Comparison of ENCODE assay signal across 17 cellular contexts in genomic region chr10:133401500-133401899, GRCh38. TPM values are rescaled to one million over a fixed set of nuclear protein-coding genes. Genes with fewer than 3 reads are reported as not detected.
A peak's percentile ranks its signal among the peaks of the same experiment; 100 is the strongest.
DNase-seq lines count a peak whose midpoint lies in the region; ATAC-seq, FAIRE-seq and TF ChIP-seq lines count a peak whose summit lies in the region.
"Had no signal": no experiment of that assay in that cellular context is flagged by ENCODE, and none has a peak within 500 bp of the region (broad histone marks: within the 10 kb centered on the region; RNA-seq: fewer than 3 reads in every experiment).

No MANE protein-coding gene starts in this region.

- no peak for ATAC-seq in activated CD4-positive, alpha-beta T cell treated with anti-CD3 and anti-CD28 coated beads for 36 hours
- ATAC-seq: A549 had no signal

- H3K4me1 ChIP-seq in small intestine (ENCODE audit: control insufficient read depth in 2 of 2, insufficient read depth in 1 of 2, low read depth in 1 of 2, low read length in 1 of 2): peaks cover 3 to 7% of the 10 kb centered on the region in 2 donors
- no peaks in the 10 kb centered on the region for H3K4me1 ChIP-seq in tibial artery
- H3K4me1 ChIP-seq: A549 had no signal

- peak overlapping the region; percentile 56 for H3K27ac Mint-ChIP-seq in activated CD4-positive, alpha-beta T cell treated with anti-CD3 and anti-CD28 coated beads for 36 hours
- no peak overlapping the region; the same call in 1 of the 2 replicates for H3K27ac Mint-ChIP-seq in HFFc6
- H3K27ac Mint-ChIP-seq in activated T-helper 1 cell treated with anti-CD3 and anti-CD28 coated beads, Interleukin-12 subunit alpha, Interleukin-12 subunit beta, Interleukin-2, Interleukin-4 antibody, amounts not matched to agents 30 ng/mL and 10 ng/mL and 1 ng/mL, durations not matched to agents 14 hours and 24 hours and 36 hours: peak overlapping the region; percentile 70

- H3K27ac ChIP-seq in small intestine (ENCODE audit: low read depth in 1 of 2, low read length in 1 of 2): peak overlapping the region; percentile 12 to 94
- no peak overlapping the region for H3K27ac ChIP-seq in tibial artery
- H3K27ac ChIP-seq: A549, dorsolateral prefrontal cortex had no signal

- H3K9me3 Mint-ChIP-seq in activated CD4-positive, alpha-beta T cell treated with anti-CD3 and anti-CD28 coated beads for 36 hours (ENCODE audit: low read depth): no peaks in the 10 kb centered on the region
- H3K9me3 Mint-ChIP-seq in HFFc6: no peaks in the 10 kb centered on the region
- H3K9me3 Mint-ChIP-seq in activated T-helper 1 cell treated with anti-CD3 and anti-CD28 coated beads, Interleukin-12 subunit alpha, Interleukin-12 subunit beta, Interleukin-2, Interleukin-4 antibody, amounts not matched to agents 30 ng/mL and 10 ng/mL and 1 ng/mL, durations not matched to agents 14 hours and 24 hours and 36 hours: no peaks in the 10 kb centered on the region

- 84 to 93% (median 91%) methylated on average over 8 to 12 of the region's 12 CpGs for WGBS in small intestine, 3 donors

- H3K27me3 Mint-ChIP-seq in activated CD4-positive, alpha-beta T cell treated with anti-CD3 and anti-CD28 coated beads for 36 hours: no peaks in the 10 kb centered on the region
- no peaks in the 10 kb centered on the region for H3K27me3 Mint-ChIP-seq in HFFc6 (ENCODE audit: insufficient read depth)
- no peaks in the 10 kb centered on the region for H3K27me3 Mint-ChIP-seq in activated T-helper 1 cell treated with anti-CD3 and anti-CD28 coated beads, Interleukin-12 subunit alpha, Interleukin-12 subunit beta, Interleukin-2, Interleukin-4 antibody, amounts not matched to agents 30 ng/mL and 10 ng/mL and 1 ng/mL, durations not matched to agents 14 hours and 24 hours and 36 hours (ENCODE audit: insufficient read depth)

- DNase-seq in activated CD4-positive, alpha-beta T cell treated with anti-CD3 and anti-CD28 coated beads for 36 hours: no peak
- DNase-seq in activated CD4-positive, alpha-beta T cell treated with anti-CD3 and anti-CD28 coated beads, Interleukin-2, amount 50 U/mL, for 1 hour: no peak
- DNase-seq in HFFc6: no peak
- DNase-seq in activated T-helper 1 cell treated with anti-CD3 and anti-CD28 coated beads, Interleukin-12 subunit alpha, Interleukin-12 subunit beta, Interleukin-2, Interleukin-4 antibody, amounts not matched to agents 30 ng/mL and 10 ng/mL and 1 ng/mL, durations not matched to agents 14 hours and 24 hours and 36 hours (ENCODE audit: low spot score): no peak
- DNase-seq in small intestine: no peak
- DNase-seq in tibial artery: no peak
- DNase-seq in GM13977 (ENCODE audit: low spot score): no peak
- no peak for DNase-seq in MG63
- DNase-seq: foreskin melanocyte, left colon, NCI-H446, nucleus accumbens had no signal

- POLR2A ChIA-PET in activated CD4-positive, alpha-beta T cell treated with anti-CD3 and anti-CD28 coated beads for 36 hours (lab: Charles Lee): no interaction called here

- H3K9me3 ChIP-seq in small intestine (ENCODE audit: control insufficient read depth, low read depth) (no peaks in the 10 kb centered on the region), tibial artery (no peaks in the 10 kb centered on the region), MG63 (no peaks in the 10 kb centered on the region)
- H3K9me3 ChIP-seq: A549 had no signal

- H3K36me3 ChIP-seq in small intestine (ENCODE audit: control insufficient read depth in 2 of 2, insufficient read depth in 2 of 2, low read length in 2 of 2): peaks cover 0 to 10% of the 10 kb centered on the region in 2 donors
- peaks cover 42 to 91% (median 61%) of the 10 kb centered on the region in 3 donors for H3K36me3 ChIP-seq in tibial artery
- H3K36me3 ChIP-seq in MG63: peaks cover 62% of the 10 kb centered on the region

- intact Hi-C loops in activated CD4-positive, alpha-beta T cell treated with anti-CD3 and anti-CD28 coated beads for 36 hours (cut with DNase I, micrococcal nuclease): no loop called here
- intact Hi-C loops in activated T-helper 1 cell treated with anti-CD3 and anti-CD28 coated beads, Interleukin-12 subunit alpha, Interleukin-12 subunit beta, Interleukin-2, Interleukin-4 antibody, amounts not matched to agents 30 ng/mL and 10 ng/mL and 1 ng/mL, durations not matched to agents 14 hours and 24 hours and 36 hours (cut with micrococcal nuclease): no loop called here
- intact Hi-C loops in tibial artery (cut with DNase I; ENCODE audit: low total_unique reads): no loop called here

- H3K4me3 ChIP-seq in small intestine (ENCODE audit: low read depth in 1 of 2, low read length in 2 of 2) (no peak overlapping the region), tibial artery (no peak overlapping the region), MG63 (no peak overlapping the region)
- H3K4me3 ChIP-seq: A549, dorsolateral prefrontal cortex had no signal

- peaks cover 57% of the 10 kb centered on the region for H3K36me3 Mint-ChIP-seq in activated CD4-positive, alpha-beta T cell treated with anti-CD3 and anti-CD28 coated beads for 36 hours (ENCODE audit: low read depth)
- peaks cover 39% of the 10 kb centered on the region for H3K36me3 Mint-ChIP-seq in HFFc6 (ENCODE audit: low read depth)
- H3K36me3 Mint-ChIP-seq in activated T-helper 1 cell treated with anti-CD3 and anti-CD28 coated beads, Interleukin-12 subunit alpha, Interleukin-12 subunit beta, Interleukin-2, Interleukin-4 antibody, amounts not matched to agents 30 ng/mL and 10 ng/mL and 1 ng/mL, durations not matched to agents 14 hours and 24 hours and 36 hours (ENCODE audit: low read depth): peaks cover 57% of the 10 kb centered on the region

- H3K27me3 ChIP-seq in small intestine (ENCODE audit: control insufficient read depth in 2 of 2, insufficient read depth in 2 of 2, low read length in 2 of 2) (no peaks in the 10 kb centered on the region), tibial artery (no peaks in the 10 kb centered on the region), MG63 (no peaks in the 10 kb centered on the region)
- H3K27me3 ChIP-seq: dorsolateral prefrontal cortex had no signal

- CTCF ChIA-PET in activated CD4-positive, alpha-beta T cell treated with anti-CD3 and anti-CD28 coated beads for 36 hours (lab: Charles Lee): no interaction called here

- no peak for FAIRE-seq in small intestine (lab: Jason Lieb, UNC)
- FAIRE-seq: A549, H54 had no signal

- peaks cover 48% of the 10 kb centered on the region for H3K4me1 Mint-ChIP-seq in activated CD4-positive, alpha-beta T cell treated with anti-CD3 and anti-CD28 coated beads for 36 hours
- peaks cover 31% of the 10 kb centered on the region for H3K4me1 Mint-ChIP-seq in HFFc6 (ENCODE audit: low read depth)
- peaks cover 43% of the 10 kb centered on the region for H3K4me1 Mint-ChIP-seq in activated T-helper 1 cell treated with anti-CD3 and anti-CD28 coated beads, Interleukin-12 subunit alpha, Interleukin-12 subunit beta, Interleukin-2, Interleukin-4 antibody, amounts not matched to agents 30 ng/mL and 10 ng/mL and 1 ng/mL, durations not matched to agents 14 hours and 24 hours and 36 hours (ENCODE audit: low read depth)

- 0 out of 2 replicates have a peak, but pooled peaks have one; percentile 8 for TF ChIP-seq CTCF in HFFc6 (IDR thresholded peaks at IDR 0.05)
- TF ChIP-seq CTCF in tibial artery (IDR thresholded peaks at IDR 0.05): no peak
- no peak for TF ChIP-seq CTCF in GM13977 (IDR thresholded peaks at IDR 0.05; ENCODE audit: extremely low read depth, insufficient read depth, missing control alignments)

- no peak overlapping the region for H3K4me3 Mint-ChIP-seq in activated CD4-positive, alpha-beta T cell treated with anti-CD3 and anti-CD28 coated beads for 36 hours
- H3K4me3 Mint-ChIP-seq in HFFc6: no peak overlapping the region
- no peak overlapping the region for H3K4me3 Mint-ChIP-seq in activated T-helper 1 cell treated with anti-CD3 and anti-CD28 coated beads, Interleukin-12 subunit alpha, Interleukin-12 subunit beta, Interleukin-2, Interleukin-4 antibody, amounts not matched to agents 30 ng/mL and 10 ng/mL and 1 ng/mL, durations not matched to agents 14 hours and 24 hours and 36 hours

- in situ Hi-C loops in GM13977 (cut with MboI; ENCODE audit: low pct_unique_long_range_greater_than_20kb, low sequenced_read_pairs, unreplicated experiment): no loop called here

RNA-seq across cellular contexts. Expression of gene MTG1, which starts 7.5 kb away (rescaled TPM):
- total RNA-seq in activated CD4-positive, alpha-beta T cell treated with anti-CD3 and anti-CD28 coated beads for 36 hours: 10 to 100 TPM; 46.9 to 52.1 TPM
- total RNA-seq in HFFc6 (2021; fragmentation: NEBNext Ultra II Directional; extraction: Animal tissue kit (Norgen Biotek cat#: 25700)): 10 to 100 TPM; 23.7 to 33.0 (median 26.6) TPM
- total RNA-seq in activated T-helper 1 cell treated with anti-CD3 and anti-CD28 coated beads, Interleukin-12 subunit alpha, Interleukin-12 subunit beta, Interleukin-2, Interleukin-4 antibody, amounts not matched to agents 30 ng/mL and 10 ng/mL and 1 ng/mL, durations not matched to agents 14 hours and 24 hours and 36 hours: 64.9 and 67.9 TPM in 2 replicates
- 100 to 1,000 TPM in 2 of 3 donors, 10 to 100 TPM in 1; 72.6 to 124 (median 109) TPM for polyA plus RNA-seq in small intestine
- total RNA-seq in MG63 (2014; rRNA removed; shearing (Covaris generic); ENCODE audit: low replicate concordance): 33.6 and 39.4 TPM in 2 replicates

RNA-seq across cellular contexts. Expression of gene PAOX, which starts 22.4 kb away (rescaled TPM):
- total RNA-seq in activated CD4-positive, alpha-beta T cell treated with anti-CD3 and anti-CD28 coated beads for 36 hours: 1 to 10 TPM; 3.0 to 6.2 TPM
- total RNA-seq in HFFc6 (2021; fragmentation: NEBNext Ultra II Directional; extraction: Animal tissue kit (Norgen Biotek cat#: 25700)): 1 to 10 TPM; 2.4 to 4.9 (median 3.6) TPM
- 6.6 and 7.5 TPM in 2 replicates for total RNA-seq in activated T-helper 1 cell treated with anti-CD3 and anti-CD28 coated beads, Interleukin-12 subunit alpha, Interleukin-12 subunit beta, Interleukin-2, Interleukin-4 antibody, amounts not matched to agents 30 ng/mL and 10 ng/mL and 1 ng/mL, durations not matched to agents 14 hours and 24 hours and 36 hours
- 10 to 100 TPM in 2 of 3 donors, 1 to 10 TPM in 1; 7.9 to 40.8 (median 12.3) TPM for polyA plus RNA-seq in small intestine
- 0.54 and 0.66 TPM in 2 replicates for total RNA-seq in MG63 (2014; rRNA removed; shearing (Covaris generic); ENCODE audit: low replicate concordance)

RNA-seq across cellular contexts. Expression of gene SPRN, which starts 22.9 kb away (rescaled TPM):
- total RNA-seq in activated CD4-positive, alpha-beta T cell treated with anti-CD3 and anti-CD28 coated beads for 36 hours: not detected
- 1 to 10 TPM in 2 of 6 experiments, under 1 TPM in 4; 0.31 to 2.9 (median 0.40) TPM for total RNA-seq in HFFc6 (2021; fragmentation: NEBNext Ultra II Directional; extraction: Animal tissue kit (Norgen Biotek cat#: 25700))
- not detected in 2 replicates for total RNA-seq in activated T-helper 1 cell treated with anti-CD3 and anti-CD28 coated beads, Interleukin-12 subunit alpha, Interleukin-12 subunit beta, Interleukin-2, Interleukin-4 antibody, amounts not matched to agents 30 ng/mL and 10 ng/mL and 1 ng/mL, durations not matched to agents 14 hours and 24 hours and 36 hours
- polyA plus RNA-seq in small intestine: 1 to 10 TPM in 1 of 3 donors, under 1 TPM in 2; 0.81 to 1.1 (median 0.89) TPM
- total RNA-seq in MG63 (2014; rRNA removed; shearing (Covaris generic); ENCODE audit: low replicate concordance): not detected in 2 replicates
- total RNA-seq: Daoy, left colon, M059J had no signal

RNA-seq across cellular contexts. Expression of gene ECHS1, which starts 28.3 kb away (rescaled TPM):
- 10 to 100 TPM; 42.0 to 56.7 TPM for total RNA-seq in activated CD4-positive, alpha-beta T cell treated with anti-CD3 and anti-CD28 coated beads for 36 hours
- 100 to 1,000 TPM; 105 to 137 (median 114) TPM for total RNA-seq in HFFc6 (2021; fragmentation: NEBNext Ultra II Directional; extraction: Animal tissue kit (Norgen Biotek cat#: 25700))
- total RNA-seq in activated T-helper 1 cell treated with anti-CD3 and anti-CD28 coated beads, Interleukin-12 subunit alpha, Interleukin-12 subunit beta, Interleukin-2, Interleukin-4 antibody, amounts not matched to agents 30 ng/mL and 10 ng/mL and 1 ng/mL, durations not matched to agents 14 hours and 24 hours and 36 hours: 69.3 and 69.6 TPM in 2 replicates
- 100 to 1,000 TPM; 190 to 371 (median 260) TPM for polyA plus RNA-seq in small intestine
- 73.8 and 120 TPM in 2 replicates for total RNA-seq in MG63 (2014; rRNA removed; shearing (Covaris generic); ENCODE audit: low replicate concordance)

RNA-seq across cellular contexts. Expression of gene FUOM, which starts 43.7 kb away (rescaled TPM):
- total RNA-seq in activated CD4-positive, alpha-beta T cell treated with anti-CD3 and anti-CD28 coated beads for 36 hours: 10 to 100 TPM; 28.3 to 37.0 TPM
- 1 to 10 TPM in 5 of 6 experiments, under 1 TPM in 1; 0.55 to 8.9 (median 7.8) TPM for total RNA-seq in HFFc6 (2021; fragmentation: NEBNext Ultra II Directional; extraction: Animal tissue kit (Norgen Biotek cat#: 25700))
- total RNA-seq in activated T-helper 1 cell treated with anti-CD3 and anti-CD28 coated beads, Interleukin-12 subunit alpha, Interleukin-12 subunit beta, Interleukin-2, Interleukin-4 antibody, amounts not matched to agents 30 ng/mL and 10 ng/mL and 1 ng/mL, durations not matched to agents 14 hours and 24 hours and 36 hours: 45.4 and 51.8 TPM in 2 replicates
- 100 to 1,000 TPM in 2 of 3 donors, 10 to 100 TPM in 1; 89.8 to 320 (median 240) TPM for polyA plus RNA-seq in small intestine
- total RNA-seq in MG63 (2014; rRNA removed; shearing (Covaris generic); ENCODE audit: low replicate concordance): 10.8 and 50.8 TPM in 2 replicates

Comparison
In these comparisons a context has a peak if more than half of its experiments do, and no peak if none do; other contexts are left out.
1. H3K27ac ChIP-seq: peak in small intestine (2 of 2); none in tibial artery (0 of 2).